ENCODE assay signal across 2 cellular contexts in genomic region chr16:89346869-89347268, GRCh38.
TF ChIP-seq lines count a peak whose summit lies in the region.

No MANE protein-coding gene starts in this region.

TF ChIP-seq in A549, 52 proteins besides CTCF, POLR2A, EP300 and RAD21 (continued from another document):
- TF ChIP-seq, protein P1, sequence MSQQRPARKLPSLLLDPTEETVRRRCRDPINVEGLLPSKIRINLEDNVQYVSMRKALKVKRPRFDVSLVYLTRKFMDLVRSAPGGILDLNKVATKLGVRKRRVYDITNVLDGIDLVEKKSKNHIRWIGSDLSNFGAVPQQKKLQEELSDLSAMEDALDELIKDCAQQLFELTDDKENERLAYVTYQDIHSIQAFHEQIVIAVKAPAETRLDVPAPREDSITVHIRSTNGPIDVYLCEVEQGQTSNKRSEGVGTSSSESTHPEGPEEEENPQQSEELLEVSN (IDR thresholded peaks at IDR 0.05; ENCODE audit: borderline replicate concordance, low read depth) = no peak
- no peak for TF ChIP-seq EHF (CRISPR knock-in tag; IDR thresholded peaks at IDR 0.05)
- no peak for TF ChIP-seq CHD4 (IDR thresholded peaks at IDR 0.05; ENCODE audit: borderline replicate concordance)
- TF ChIP-seq PHF8 (IDR thresholded peaks at IDR 0.05; ENCODE audit: borderline replicate concordance, low read depth) = no peak
- no peak for TF ChIP-seq RARB (CRISPR knock-in tag; IDR thresholded peaks at IDR 0.05)
- no peak for TF ChIP-seq RCOR1 (IDR thresholded peaks at IDR 0.05; ENCODE audit: low read depth, low read length)
- no peak for TF ChIP-seq BHLHE40 (IDR thresholded peaks at IDR 0.05; ENCODE audit: low read depth, low read length)
- TF ChIP-seq, protein P2, sequence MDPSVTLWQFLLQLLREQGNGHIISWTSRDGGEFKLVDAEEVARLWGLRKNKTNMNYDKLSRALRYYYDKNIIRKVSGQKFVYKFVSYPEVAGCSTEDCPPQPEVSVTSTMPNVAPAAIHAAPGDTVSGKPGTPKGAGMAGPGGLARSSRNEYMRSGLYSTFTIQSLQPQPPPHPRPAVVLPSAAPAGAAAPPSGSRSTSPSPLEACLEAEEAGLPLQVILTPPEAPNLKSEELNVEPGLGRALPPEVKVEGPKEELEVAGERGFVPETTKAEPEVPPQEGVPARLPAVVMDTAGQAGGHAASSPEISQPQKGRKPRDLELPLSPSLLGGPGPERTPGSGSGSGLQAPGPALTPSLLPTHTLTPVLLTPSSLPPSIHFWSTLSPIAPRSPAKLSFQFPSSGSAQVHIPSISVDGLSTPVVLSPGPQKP (IDR thresholded peaks at IDR 0.05; ENCODE audit: low read depth, low read length) = no peak
TF ChIP-seq in A549: peak in this region for 0.

TF ChIP-seq in K562, 482 proteins besides CTCF, POLR2A, EP300 and RAD21:
- 0 out of 2 replicates have a peak, but pooled peaks have one; percentile 17 for TF ChIP-seq ZBTB33 (CRISPR knock-in tag; IDR thresholded peaks at IDR 0.05)
- no peak for TF ChIP-seq ZNF695 (CRISPR knock-in tag; IDR thresholded peaks at IDR 0.05)
